ENCODE assay signal across 30 cellular contexts in the genomic region with DNA sequence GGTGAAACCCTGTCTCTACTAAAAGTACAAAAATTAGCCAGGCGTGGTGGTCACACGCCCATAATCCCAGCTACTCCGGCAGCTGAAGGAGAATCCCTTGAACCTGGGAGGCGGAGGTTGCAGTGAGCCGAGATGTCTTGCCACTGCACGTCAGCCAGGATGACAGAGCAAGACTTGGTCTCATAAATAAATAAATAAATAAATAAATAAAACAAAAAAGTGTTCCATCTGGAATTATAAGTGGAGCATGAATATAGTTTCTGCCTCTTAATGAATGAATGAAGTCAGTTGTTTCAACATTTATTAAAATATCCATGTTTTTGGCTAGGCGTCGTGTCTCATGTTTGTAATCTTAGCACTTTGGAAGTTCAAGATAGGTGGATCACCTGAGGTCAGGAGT. TPM values are rescaled to one million over a fixed set of nuclear protein-coding genes. Genes with fewer than 3 reads are reported as not detected.
DNase-seq lines count a peak whose midpoint lies in the region; TF ChIP-seq lines count a peak whose summit lies in the region.
"Had no signal": no experiment of that assay in that cellular context is flagged by ENCODE, and none has a peak within 500 bp of the region (broad histone marks: within the 10 kb centered on the region; RNA-seq: fewer than 3 reads in every experiment).

No MANE protein-coding gene starts in this region.

- H3K36me3 ChIP-seq in HEK293 (ENCODE audit: control insufficient read depth in 2 of 2, insufficient read depth in 1 of 2, low read length in 2 of 2): no peaks in the 10 kb centered on the region; a peak in 1 of 3 replicates
- H3K36me3 ChIP-seq in mammary epithelial cell (ENCODE audit: insufficient read depth, low read length): no peaks in the 10 kb centered on the region

- CTCF ChIA-PET in HEK293 (lab: Yijun Ruan, JAX) (no interaction called here), mammary epithelial cell (lab: Charles Lee; ENCODE audit: low non-redundant PET) (no interaction called here)

- H3K27me3 Mint-ChIP-seq in progenitor cell of endocrine pancreas: no peaks in the 10 kb centered on the region
- H3K27me3 Mint-ChIP-seq: B cell; CD4-positive, alpha-beta memory T cell; CD4-positive, alpha-beta T cell; CD4-positive, CD25-positive, alpha-beta regulatory T cell; CD8-positive, alpha-beta memory T cell had no signal

- WGBS in mammary epithelial cell (ENCODE audit: low coverage, missing lambda C conversion rate): 94% methylated on average over 8 of the region's 8 CpGs

- no peak overlapping the region for H3K4me2 ChIP-seq in mammary epithelial cell (ENCODE audit: insufficient read depth, low read depth, low read length)
- H3K4me2 ChIP-seq: A549; BLaER1; BLaER1 treated with 17β-estradiol and CSF1 and Interleukin-3, amounts not matched to agents 10 nM and 100 nM had no signal

- H2AFZ ChIP-seq in mammary epithelial cell (ENCODE audit: low read depth, low read length): no peak overlapping the region

- no peaks in the 10 kb centered on the region for H3K27me3 ChIP-seq in mammary epithelial cell (ENCODE audit: insufficient read depth, low read length)
- H3K27me3 ChIP-seq: BE2C; BLaER1; BLaER1 treated with 17β-estradiol and CSF1 and Interleukin-3, amounts not matched to agents 10 nM and 100 nM had no signal

- intact Hi-C loops in mammary epithelial cell (cut with micrococcal nuclease): no loop called here

- H3K9me3 Mint-ChIP-seq in progenitor cell of endocrine pancreas (ENCODE audit: low read depth): no peaks in the 10 kb centered on the region
- H3K9me3 Mint-ChIP-seq: CD4-positive, alpha-beta T cell; CD8-positive, alpha-beta memory T cell; CD8-positive, alpha-beta T cell had no signal

- no peaks in the 10 kb centered on the region for H3K79me2 ChIP-seq in mammary epithelial cell (ENCODE audit: insufficient read depth, low read length)

- dilution Hi-C loops in mammary epithelial cell (cut with HindIII; ENCODE audit: low sequenced_read_pairs): no loop called here

- H3K27ac Mint-ChIP-seq in progenitor cell of endocrine pancreas: peak overlapping the region; percentile 52
- H3K27ac Mint-ChIP-seq: B cell; CD4-positive, alpha-beta memory T cell; CD4-positive, alpha-beta T cell; CD4-positive, CD25-positive, alpha-beta regulatory T cell; CD8-positive, alpha-beta memory T cell; CD8-positive, alpha-beta T cell had no signal

- no TSS peak for BruUV-seq in mammary epithelial cell (replicated peaks; lab: Mats Ljungman, UMichigan)

- no peaks in the 10 kb centered on the region for H3K4me1 Mint-ChIP-seq in progenitor cell of endocrine pancreas (ENCODE audit: low read depth)
- H3K4me1 Mint-ChIP-seq: B cell had no signal

- no peak overlapping the region for H3K4me3 Mint-ChIP-seq in progenitor cell of endocrine pancreas (ENCODE audit: low read depth)
- H3K4me3 Mint-ChIP-seq: B cell; CD14-positive monocyte; CD4-positive, alpha-beta memory T cell; CD4-positive, alpha-beta T cell; CD4-positive, CD25-positive, alpha-beta regulatory T cell; CD8-positive, alpha-beta memory T cell; CD8-positive, alpha-beta T cell had no signal

- H3K9ac ChIP-seq in mammary epithelial cell (ENCODE audit: insufficient read depth, low read length): no peak overlapping the region
- H3K9ac ChIP-seq: BLaER1; BLaER1 treated with 17β-estradiol and CSF1 and Interleukin-3, amounts not matched to agents 10 nM and 100 nM had no signal

- H4K20me1 ChIP-seq in mammary epithelial cell (ENCODE audit: insufficient read depth, low read length): no peaks in the 10 kb centered on the region
- H4K20me1 ChIP-seq: BLaER1; BLaER1 treated with 17β-estradiol and CSF1 and Interleukin-3, amounts not matched to agents 10 nM and 100 nM had no signal

- POLR2A ChIA-PET in HEK293 (lab: Yijun Ruan, JAX): no interaction called here

- no peaks in the 10 kb centered on the region for H3K9me3 ChIP-seq in HEK293 (ENCODE audit: control insufficient read depth, insufficient read depth, low read depth, low read length)
- H3K9me3 ChIP-seq in mammary epithelial cell (replicated peaks; ENCODE audit: insufficient read depth, low read length): no peaks in the 10 kb centered on the region
- H3K9me3 ChIP-seq: A549, BE2C, Caco-2 had no signal

- DNase-seq in progenitor cell of endocrine pancreas (ENCODE audit: low spot score, unreplicated experiment): no peak
- DNase-seq in mammary epithelial cell: no peak
- no peak for DNase-seq in NCI-H510A (lab: John Stamatoyannopoulos, UW)
- DNase-seq: 8988T; ACHN; AML-193; BE2C; C1 segment of cervical spinal cord; Caco-2; Calu3; CD4-positive, alpha-beta memory T cell; CD4-positive, alpha-beta T cell; CD4-positive, CD25-positive, alpha-beta regulatory T cell; CD8-positive, alpha-beta memory T cell; CD8-positive, alpha-beta T cell; COR-L47; DMS 273 treated with DMSO at 0.1 percent for 48 hours; DMS153; DMS53; DMS79; DMS79 treated with DMSO at 0.1 percent for 48 hours; DND-41 had no signal

- TF ChIP-seq CTCF in HEK293 (tag by site-specific recombination; IDR thresholded peaks at IDR 0.05) (no peak), progenitor cell of endocrine pancreas (IDR thresholded peaks at IDR 0.05; ENCODE audit: unreplicated experiment) (no peak), mammary epithelial cell (conservative IDR thresholded peaks at IDR 0.05 in 1 of 2, IDR thresholded peaks at IDR 0.05 in 1 of 2; ENCODE audit: extremely low read depth in 1 of 2, insufficient read depth in 1 of 2, low read depth in 1 of 2, low read length in 2 of 2) (no peak)

- H3K27ac ChIP-seq in HEK293 (ENCODE audit: extremely low read depth, low read depth, low read length) (no peak overlapping the region), mammary epithelial cell (ENCODE audit: insufficient read depth, low read depth, low read length) (no peak overlapping the region)
- H3K27ac ChIP-seq: 22Rv1; A549; BLaER1; BLaER1 treated with 17β-estradiol and CSF1 and Interleukin-3, amounts not matched to agents 10 nM and 100 nM; C4-2B had no signal

- peaks cover 9% of the 10 kb centered on the region for H3K36me3 Mint-ChIP-seq in progenitor cell of endocrine pancreas (ENCODE audit: insufficient read depth)

- H3K4me3 ChIP-seq in HEK293 (ENCODE audit: low read depth, low read length) (no peak overlapping the region), mammary epithelial cell (replicated peaks in 1 of 3; ENCODE audit: insufficient read depth in 1 of 3, low read depth in 2 of 3, low read length in 3 of 3) (no peak overlapping the region)
- H3K4me3 ChIP-seq: A549; BLaER1; BLaER1 treated with 17β-estradiol and CSF1 and Interleukin-3, amounts not matched to agents 10 nM and 100 nM had no signal

- in situ Hi-C loops in mammary epithelial cell (cut with MboI; ENCODE audit: low sequenced_read_pairs in 2 of 2): no loop called here

- H3K4me1 ChIP-seq in HEK293 (ENCODE audit: control insufficient read depth, insufficient read depth, low read length) (no peaks in the 10 kb centered on the region), mammary epithelial cell (ENCODE audit: insufficient read depth, low read length) (no peaks in the 10 kb centered on the region)
- H3K4me1 ChIP-seq: A549, BE2C had no signal

TF ChIP-seq in HEK293, 187 proteins besides CTCF, POLR2A, EP300 and RAD21 (continues in another document):
- TF ChIP-seq, protein P1, sequence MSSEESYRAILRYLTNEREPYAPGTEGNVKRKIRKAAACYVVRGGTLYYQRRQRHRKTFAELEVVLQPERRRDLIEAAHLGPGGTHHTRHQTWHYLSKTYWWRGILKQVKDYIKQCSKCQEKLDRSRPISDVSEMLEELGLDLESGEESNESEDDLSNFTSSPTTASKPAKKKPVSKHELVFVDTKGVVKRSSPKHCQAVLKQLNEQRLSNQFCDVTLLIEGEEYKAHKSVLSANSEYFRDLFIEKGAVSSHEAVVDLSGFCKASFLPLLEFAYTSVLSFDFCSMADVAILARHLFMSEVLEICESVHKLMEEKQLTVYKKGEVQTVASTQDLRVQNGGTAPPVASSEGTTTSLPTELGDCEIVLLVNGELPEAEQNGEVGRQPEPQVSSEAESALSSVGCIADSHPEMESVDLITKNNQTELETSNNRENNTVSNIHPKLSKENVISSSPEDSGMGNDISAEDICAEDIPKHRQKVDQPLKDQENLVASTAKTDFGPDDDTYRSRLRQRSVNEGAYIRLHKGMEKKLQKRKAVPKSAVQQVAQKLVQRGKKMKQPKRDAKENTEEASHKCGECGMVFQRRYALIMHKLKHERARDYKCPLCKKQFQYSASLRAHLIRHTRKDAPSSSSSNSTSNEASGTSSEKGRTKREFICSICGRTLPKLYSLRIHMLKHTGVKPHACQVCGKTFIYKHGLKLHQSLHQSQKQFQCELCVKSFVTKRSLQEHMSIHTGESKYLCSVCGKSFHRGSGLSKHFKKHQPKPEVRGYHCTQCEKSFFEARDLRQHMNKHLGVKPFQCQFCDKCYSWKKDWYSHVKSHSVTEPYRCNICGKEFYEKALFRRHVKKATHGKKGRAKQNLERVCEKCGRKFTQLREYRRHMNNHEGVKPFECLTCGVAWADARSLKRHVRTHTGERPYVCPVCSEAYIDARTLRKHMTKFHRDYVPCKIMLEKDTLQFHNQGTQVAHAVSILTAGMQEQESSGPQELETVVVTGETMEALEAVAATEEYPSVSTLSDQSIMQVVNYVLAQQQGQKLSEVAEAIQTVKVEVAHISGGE (tag by site-specific recombination; conservative IDR thresholded peaks at IDR 0.05; ENCODE audit: low read depth): peak; percentile 27; the same call in 1 of the 2 replicates
- TF ChIP-seq ZNF555 (tag by site-specific recombination; conservative IDR thresholded peaks at IDR 0.05) (peak; percentile 24; the same call in 1 of the 2 replicates), ZNF560 (tag by site-specific recombination; IDR thresholded peaks at IDR 0.05; ENCODE audit: borderline replicate concordance) (no peak), ZNF426 (tag by site-specific recombination; IDR thresholded peaks at IDR 0.05) (peak; percentile 36), ZNF394 (tag by site-specific recombination; IDR thresholded peaks at IDR 0.05; ENCODE audit: borderline replicate concordance) (peak; percentile 73; the same call in 1 of the 2 replicates), ZNF10 (tag by site-specific recombination; IDR thresholded peaks at IDR 0.05) (no peak), ZNF623 (tag by site-specific recombination; IDR thresholded peaks at IDR 0.05) (peak; percentile 24; the same call in 1 of the 2 replicates), MYNN (tag by site-specific recombination; IDR thresholded peaks at IDR 0.05; ENCODE audit: borderline replicate concordance) (no peak), WT1 (tag by site-specific recombination; IDR thresholded peaks at IDR 0.05) (no peak)

RNA-seq across cellular contexts. Expression of gene MRPL48, which starts 27.1 kb away (rescaled TPM):
- total RNA-seq in progenitor cell of endocrine pancreas: 31.5 and 34.7 TPM in 2 replicates
- total RNA-seq in mammary epithelial cell: 10 to 100 TPM; 12.8 to 35.1 TPM
- polyA plus RNA-seq in mammary epithelial cell: 34.0 TPM
- 33.3 TPM for polyA minus RNA-seq in mammary epithelial cell

RNA-seq across cellular contexts. Expression of gene RAB6A, which starts 53.9 kb away (rescaled TPM):
- total RNA-seq in progenitor cell of endocrine pancreas: 81.0 and 88.6 TPM in 2 replicates
- total RNA-seq in mammary epithelial cell: 100 to 1,000 TPM; 189 to 218 TPM
- 127 TPM for polyA plus RNA-seq in mammary epithelial cell
- polyA minus RNA-seq in mammary epithelial cell: 233 TPM
